Comparison of ENCODE assay signal across 8 cellular contexts in the genomic region with DNA sequence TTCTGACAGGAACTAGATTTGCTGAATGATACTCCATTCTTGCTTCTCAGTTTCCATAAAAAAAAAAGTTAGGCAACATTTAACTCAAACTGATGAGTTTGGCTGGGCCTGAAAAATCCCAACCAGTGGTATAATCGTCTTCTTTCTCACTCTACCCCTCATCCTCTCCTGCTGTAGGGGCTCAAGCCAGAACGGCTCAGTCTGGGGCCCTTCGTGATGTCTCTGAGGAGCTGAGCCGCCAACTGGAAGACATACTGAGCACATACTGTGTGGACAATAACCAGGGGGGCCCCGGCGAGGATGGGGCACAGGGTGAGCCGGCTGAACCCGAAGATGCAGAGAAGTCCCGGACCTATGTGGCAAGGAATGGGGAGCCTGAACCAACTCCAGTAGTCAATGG. TPM values are rescaled to one million over a fixed set of nuclear protein-coding genes. Genes with fewer than 3 reads are reported as not detected.
DNase-seq lines count a peak whose midpoint lies in the region; FAIRE-seq and TF ChIP-seq lines count a peak whose summit lies in the region.
"Had no signal": no experiment of that assay in that cellular context is flagged by ENCODE, and none has a peak within 500 bp of the region (broad histone marks: within the 10 kb centered on the region; RNA-seq: fewer than 3 reads in every experiment).

No MANE protein-coding gene starts in this region.

- TF ChIP-seq POLR2A in spleen (IDR thresholded peaks at IDR 0.05): no peak

- H3K4me1 ChIP-seq in HAP-1 (peaks cover 14% of the 10 kb centered on the region), spleen (peaks cover 23 to 73% (median 61%) of the 10 kb centered on the region in 6 donors)

- H3K27me3 ChIP-seq in HAP-1 (ENCODE audit: low read depth): no peaks in the 10 kb centered on the region
- H3K27me3 ChIP-seq in spleen (replicated peaks in 1 of 7): no peaks in the 10 kb centered on the region

- WGBS in spleen, 5 donors: 69 to 83% (median 82%) methylated on average over 9 of the region's 9 CpGs

- H3K9me3 ChIP-seq in HAP-1: no peaks in the 10 kb centered on the region
- H3K9me3 ChIP-seq in spleen: no peaks in the 10 kb centered on the region

- no peak for FAIRE-seq in frontal cortex (lab: Jason Lieb, UNC)

- H3K4me3 ChIP-seq in HAP-1 (peak overlapping the region; percentile 59), WI38 (ENCODE audit: low read depth, low read length) (peak overlapping the region; percentile 77), foreskin fibroblast (ENCODE audit: low read depth in 1 of 2, low read length in 2 of 2) (peak overlapping the region; percentile 78 to 81), spleen (peak overlapping the region; percentile 50 to 88 (median 72))

- DNase-seq in HAP-1 (ENCODE audit: low spot score in 2 of 2) (no peak), foreskin fibroblast (no peak), spleen (no peak), Kasumi-1 (lab: John Stamatoyannopoulos, UW) (no peak), frontal cortex (ENCODE audit: low spot score in 2 of 2) (no peak), NCI-H2171 treated with DMSO at 0.1 percent for 48 hours (lab: John Stamatoyannopoulos, UW) (no peak)
- DNase-seq: NCI-H446 treated with DMSO at 0.1 percent for 48 hours had no signal

- in situ Hi-C loops in HAP-1 (cut with MboI; ENCODE audit: low sequenced_read_pairs): no loop called here

- intact Hi-C loops in spleen (cut with DNase I; ENCODE audit: low total_unique reads): no loop called here

- TF ChIP-seq CTCF in WI38 (IDR thresholded peaks at IDR 0.05; ENCODE audit: low read depth, low read length) (no peak), foreskin fibroblast (IDR thresholded peaks at IDR 0.05; ENCODE audit: low read depth, low read length) (no peak), spleen (IDR thresholded peaks at IDR 0.05 in 8 of 11, conservative IDR thresholded peaks at IDR 0.05 in 3 of 11) (no peak)

- H3K36me3 ChIP-seq in HAP-1 (replicated peaks) (peaks cover 48% of the 10 kb centered on the region), spleen (peaks cover 0 to 51% (median 36%) of the 10 kb centered on the region in 6 donors)

- H3K27ac ChIP-seq in spleen: peak overlapping the region in 7 of 8 donors; percentile 72 to 96 (median 94)

RNA-seq across cellular contexts. Expression of a gene that starts 1.6 kb away (rescaled TPM):
- total RNA-seq in spleen (10 to 100 TPM; 39.2 to 49.3 (median 42.9) TPM), frontal cortex (20.4 TPM)
- 10 to 100 TPM in 1 of 3 donors, 1 to 10 TPM in 2; 8.7 to 24.8 (median 8.9) TPM for polyA plus RNA-seq in spleen

RNA-seq across cellular contexts. Expression of a gene that starts 19.3 kb away (rescaled TPM):
- total RNA-seq in spleen (1 to 10 TPM; 3.9 to 8.2 (median 5.1) TPM), frontal cortex (34.2 TPM)
- 10 to 100 TPM; 13.1 to 22.4 (median 13.5) TPM for polyA plus RNA-seq in spleen

RNA-seq across cellular contexts. Expression of a gene that starts 24.4 kb away (rescaled TPM):
- 1 to 10 TPM; 1.2 to 2.4 (median 1.5) TPM for total RNA-seq in spleen
- 1 to 10 TPM; 1.6 to 2.4 (median 2.1) TPM for polyA plus RNA-seq in spleen
- 3.3 TPM for total RNA-seq in frontal cortex

RNA-seq across cellular contexts. Expression of a gene that starts 27.8 kb away (rescaled TPM):
- total RNA-seq in spleen: not detected
- under 1 TPM in 1 of 3 donors, not detected in 2; 0.03 TPM for polyA plus RNA-seq in spleen
- not detected for total RNA-seq in frontal cortex

RNA-seq across cellular contexts. Expression of a gene that starts 41.1 kb away (rescaled TPM):
- total RNA-seq in spleen (10 to 100 TPM; 18.4 to 30.2 (median 27.2) TPM), frontal cortex (12.2 TPM)
- polyA plus RNA-seq in spleen: 10 to 100 TPM in 2 of 3 donors, 1 to 10 TPM in 1; 7.7 to 14.9 (median 11.1) TPM
